16 cellular contexts compared by ENCODE assay signal in the genomic region with DNA sequence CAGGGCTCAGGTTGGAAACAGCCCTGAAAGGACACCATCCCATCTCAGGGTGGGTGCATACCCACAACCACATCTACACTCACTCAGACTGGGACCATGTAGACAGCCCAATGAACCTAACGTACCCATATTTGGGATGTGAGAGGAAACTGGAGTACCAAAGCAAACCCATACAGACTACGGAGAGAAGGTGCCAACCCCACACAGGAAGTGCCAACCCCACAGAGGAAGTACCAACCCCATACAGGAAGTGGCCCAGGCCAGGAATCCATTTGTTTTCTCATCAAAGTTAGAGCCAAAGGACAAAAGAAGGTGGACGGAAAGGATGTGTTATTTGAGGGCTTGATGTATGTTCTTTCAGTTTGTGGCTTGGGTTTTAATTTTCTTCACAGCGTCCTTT. TPM values are rescaled to one million over a fixed set of nuclear protein-coding genes. Genes with fewer than 3 reads are reported as not detected.
DNase-seq lines count a peak whose midpoint lies in the region; ATAC-seq, FAIRE-seq and TF ChIP-seq lines count a peak whose summit lies in the region.
"Had no signal": no experiment of that assay in that cellular context is flagged by ENCODE, and none has a peak within 500 bp of the region (broad histone marks: within the 10 kb centered on the region; RNA-seq: fewer than 3 reads in every experiment).

No MANE protein-coding gene starts in this region.

- intact Hi-C loops in HepG2 (cut with micrococcal nuclease; ENCODE audit: unreplicated experiment): no loop called here
- intact Hi-C loops in right lobe of liver (cut with DNase I): no loop called here
- intact Hi-C loops in Caco-2 (cut with micrococcal nuclease; ENCODE audit: unreplicated experiment): no loop called here

- no peaks in the 10 kb centered on the region for H4K20me1 ChIP-seq in HepG2 (ENCODE audit: insufficient read depth, low read length)

- H3K4me3 Mint-ChIP-seq in T-helper 17 cell (peak overlapping the region; percentile 22), immature natural killer cell (peak overlapping the region; percentile 72 to 82 (median 78)), Caco-2 (ENCODE audit: unreplicated experiment) (no peak overlapping the region)
- H3K4me3 Mint-ChIP-seq: activated T-helper 1 cell treated with anti-CD3 and anti-CD28 coated beads, Interleukin-12 subunit alpha, Interleukin-12 subunit beta, Interleukin-2, Interleukin-4 antibody, amounts not matched to agents 30 ng/mL and 10 ng/mL and 1 ng/mL, durations not matched to agents 14 hours and 24 hours and 36 hours; neural crest cell had no signal

- in situ Hi-C loops in HepG2 (cut with HindIII; ENCODE audit: extremely low pct_ligation_motif_present, low pct_unique_long_range_greater_than_20kb): no loop called here

- no peaks in the 10 kb centered on the region for H3K36me3 ChIP-seq in HepG2 (replicated peaks in 1 of 2; ENCODE audit: control insufficient read depth in 1 of 2, insufficient read depth in 2 of 2, low read length in 2 of 2)
- no peaks in the 10 kb centered on the region for H3K36me3 ChIP-seq in right lobe of liver
- no peaks in the 10 kb centered on the region for H3K36me3 ChIP-seq in Caco-2 (ENCODE audit: control insufficient read depth, insufficient read depth, low read length)
- H3K36me3 ChIP-seq: cardiac muscle cell, lower lobe of right lung had no signal

- H3K4me1 ChIP-seq in HepG2 (ENCODE audit: insufficient read depth, low read length) (peaks cover 9% of the 10 kb centered on the region), right lobe of liver (no peaks in the 10 kb centered on the region), Caco-2 (peaks cover 9% of the 10 kb centered on the region)

- no peak overlapping the region for H3K4me2 ChIP-seq in HepG2 (ENCODE audit: low read depth, low read length)

- TF ChIP-seq POLR2A in HepG2 (IDR thresholded peaks at IDR 0.05; ENCODE audit: insufficient read depth in 1 of 2, low read depth in 2 of 2, low read length in 2 of 2) (no peak), right lobe of liver (IDR thresholded peaks at IDR 0.05) (no peak)

- no peak overlapping the region for H3K27ac ChIP-seq in HepG2 (ENCODE audit: extremely low read length, insufficient read depth, low read length)
- H3K27ac ChIP-seq in right lobe of liver: no peak overlapping the region
- H3K27ac ChIP-seq: cardiac muscle cell, lower lobe of right lung had no signal

- H3K4me3 ChIP-seq in HepG2 (replicated peaks in 1 of 3; ENCODE audit: insufficient read depth in 1 of 3, low read depth in 2 of 3, low read length in 3 of 3) (no peak overlapping the region), right lobe of liver (no peak overlapping the region), Caco-2 (ENCODE audit: low read depth, low read length) (no peak overlapping the region)
- H3K4me3 ChIP-seq: cardiac muscle cell, lower lobe of right lung had no signal

- POLR2A ChIA-PET in HepG2 (lab: Yijun Ruan, JAX) (no interaction called here), Caco-2 (lab: Charles Lee) (no interaction called here)

- H3K36me3 Mint-ChIP-seq in T-helper 17 cell (ENCODE audit: low read depth) (no peaks in the 10 kb centered on the region), immature natural killer cell (peaks cover 0 to 5% (median 4%) of the 10 kb centered on the region in 3 donors), Caco-2 (ENCODE audit: insufficient read depth, unreplicated experiment) (no peaks in the 10 kb centered on the region)

- TF ChIP-seq EP300 in HepG2 (IDR thresholded peaks at IDR 0.05; ENCODE audit: low read depth in 2 of 2, low read length in 2 of 2) (no peak), HepG2 (CRISPR knock-in tag; IDR thresholded peaks at IDR 0.05; ENCODE audit: borderline replicate concordance) (no peak)

- H2AFZ ChIP-seq in HepG2 (ENCODE audit: low read length): no peak overlapping the region

- H3K79me2 ChIP-seq in HepG2 (ENCODE audit: insufficient read depth, low read length): no peaks in the 10 kb centered on the region

- TF ChIP-seq CTCF in HepG2 (CRISPR knock-in tag; IDR thresholded peaks at IDR 0.05) (no peak), right lobe of liver (IDR thresholded peaks at IDR 0.05) (no peak), Caco-2 (IDR thresholded peaks at IDR 0.05; ENCODE audit: insufficient read depth in 1 of 2, low read depth in 1 of 2, low read length in 1 of 2, severe bottlenecking in 1 of 2, unreplicated experiment in 1 of 2) (no peak)

- DNase-seq in HepG2 (ENCODE audit: low spot score): no peak
- DNase-seq in right lobe of liver: no peak
- DNase-seq in T-helper 17 cell: no peak
- peak; percentile 68 to 78 (median 69) for DNase-seq in immature natural killer cell
- DNase-seq in NCI-H2107 (lab: John Stamatoyannopoulos, UW): no peak
- DNase-seq in anterior cingulate cortex (lab: John Stamatoyannopoulos, UW): no peak
- DNase-seq in Caco-2: no peak
- DNase-seq: DMS53, foreskin melanocyte, lower lobe of right lung, NCI-H2227 treated with DMSO at 0.1 percent for 48 hours, retina had no signal

- H3K4me1 Mint-ChIP-seq in T-helper 17 cell (peaks cover 10% of the 10 kb centered on the region), immature natural killer cell (peaks cover 23 to 35% of the 10 kb centered on the region in 2 donors), Caco-2 (ENCODE audit: low read depth, unreplicated experiment) (no peaks in the 10 kb centered on the region)
- H3K4me1 Mint-ChIP-seq: neural crest cell had no signal

- H3K27me3 ChIP-seq in HepG2 (ENCODE audit: control insufficient read depth in 1 of 2, insufficient read depth in 2 of 2, low read length in 2 of 2) (no peaks in the 10 kb centered on the region), right lobe of liver (no peaks in the 10 kb centered on the region), Caco-2 (replicated peaks; ENCODE audit: control insufficient read depth, insufficient read depth, low read length) (no peaks in the 10 kb centered on the region)
- H3K27me3 ChIP-seq: cardiac muscle cell had no signal

- no peaks in the 10 kb centered on the region for H3K27me3 Mint-ChIP-seq in T-helper 17 cell
- H3K27me3 Mint-ChIP-seq in immature natural killer cell (ENCODE audit: low read depth in 3 of 3): peaks cover 4 to 9% (median 4%) of the 10 kb centered on the region in 3 donors
- H3K27me3 Mint-ChIP-seq in Caco-2 (ENCODE audit: insufficient read depth, unreplicated experiment): no peaks in the 10 kb centered on the region

- H3K27ac Mint-ChIP-seq in T-helper 17 cell (no peak overlapping the region), immature natural killer cell (peak overlapping the region; percentile 21 to 84 (median 79)), Caco-2 (ENCODE audit: unreplicated experiment) (no peak overlapping the region)
- H3K27ac Mint-ChIP-seq: activated T-helper 1 cell treated with anti-CD3 and anti-CD28 coated beads, Interleukin-12 subunit alpha, Interleukin-12 subunit beta, Interleukin-2, Interleukin-4 antibody, amounts not matched to agents 30 ng/mL and 10 ng/mL and 1 ng/mL, durations not matched to agents 14 hours and 24 hours and 36 hours had no signal

- no peak overlapping the region for H3K9ac ChIP-seq in HepG2 (ENCODE audit: insufficient read depth, low read depth, low read length)

- H3K9me3 ChIP-seq in HepG2 (ENCODE audit: low read length) (no peaks in the 10 kb centered on the region), right lobe of liver (no peaks in the 10 kb centered on the region), T-helper 17 cell (ENCODE audit: control insufficient read depth, low read length, poor library complexity, severe bottlenecking) (no peaks in the 10 kb centered on the region), Caco-2 (no peaks in the 10 kb centered on the region)
- H3K9me3 ChIP-seq: lower lobe of right lung had no signal

- FAIRE-seq in HepG2 (lab: Jason Lieb, UNC): no peak

- peaks cover 0 to 5% (median 2%) of the 10 kb centered on the region in 6 donors for H3K9me3 Mint-ChIP-seq in immature natural killer cell
- H3K9me3 Mint-ChIP-seq in Caco-2 (ENCODE audit: unreplicated experiment): peaks cover 11% of the 10 kb centered on the region
- H3K9me3 Mint-ChIP-seq: activated T-helper 1 cell treated with anti-CD3 and anti-CD28 coated beads, Interleukin-12 subunit alpha, Interleukin-12 subunit beta, Interleukin-2, Interleukin-4 antibody, amounts not matched to agents 30 ng/mL and 10 ng/mL and 1 ng/mL, durations not matched to agents 14 hours and 24 hours and 36 hours had no signal

- CTCF ChIA-PET in HepG2 (lab: Yijun Ruan, JAX; ENCODE audit: low intra/inter-chr PET ratio, low total read pairs): no interaction called here
- CTCF ChIA-PET in Caco-2 (lab: Charles Lee): no interaction called here

- 47% methylated on average over 4 of the region's 4 CpGs for WGBS in HepG2 (ENCODE audit: low lambda C conversion rate)
- 49% methylated on average over 4 of the region's 4 CpGs for WGBS in right lobe of liver (ENCODE audit: insufficient coverage, low coverage, low lambda C conversion rate, missing lambda C conversion rate)

- no peak for TF ChIP-seq RAD21 in HepG2 (CRISPR knock-in tag; IDR thresholded peaks at IDR 0.05)

- ATAC-seq in HepG2: no peak
- ATAC-seq in right lobe of liver: no peak
- peak; percentile 55 for ATAC-seq in T-helper 17 cell
- ATAC-seq in HG03175 (IDR thresholded peaks at IDR 0.05; ENCODE audit: unreplicated experiment): no peak

- BruUV-seq in HepG2 (replicated peaks; lab: Mats Ljungman, UMichigan) (no TSS peak), Caco-2 (replicated peaks; lab: Mats Ljungman, UMichigan) (no TSS peak)

RNA-seq across cellular contexts. Expression of gene SPIC, which starts 19.5 kb away (rescaled TPM):
- total RNA-seq in HepG2 (2016; rRNA removed; fragmentation: Illumina TruSeq; extraction: Trizol): not detected in 2 replicates
- total RNA-seq in HepG2 (2016; cell fraction: cytosol; rRNA removed; fragmentation: Illumina TruSeq; extraction: Trizol; ENCODE audit: low read depth): not detected in 2 replicates
- total RNA-seq in HepG2 (2016; cell fraction: insoluble cytoplasmic fraction; rRNA removed; fragmentation: Illumina TruSeq; extraction: Trizol): not detected in 2 replicates
- not detected in 2 replicates for total RNA-seq in HepG2 (2016; cell fraction: membrane; rRNA removed; fragmentation: Illumina TruSeq; extraction: Trizol)
- not detected in 2 replicates for total RNA-seq in HepG2 (2016; cell fraction: nucleus; rRNA removed; fragmentation: Illumina TruSeq; extraction: Trizol)
- not detected in 2 replicates for polyA plus RNA-seq in HepG2 (2011; rRNA removed)
- polyA plus RNA-seq in HepG2 (2011; cell fraction: cytosol; rRNA removed): not detected in 2 replicates
- polyA plus RNA-seq in HepG2 (2011; cell fraction: nucleus; rRNA removed): not detected in 2 replicates
- not detected in 2 replicates for polyA plus RNA-seq in HepG2 (2012)
- polyA plus RNA-seq in HepG2 (2016; cell fraction: cytosol; fragmentation: Illumina TruSeq; extraction: Trizol; ENCODE audit: low read depth): not detected in 2 replicates
- not detected in 2 replicates for polyA plus RNA-seq in HepG2 (2016; cell fraction: insoluble cytoplasmic fraction; fragmentation: Illumina TruSeq; extraction: Trizol; ENCODE audit: low read depth)
- polyA plus RNA-seq in HepG2 (2016; cell fraction: membrane; fragmentation: Illumina TruSeq; extraction: Trizol; ENCODE audit: low read depth): not detected in 2 replicates
- polyA plus RNA-seq in HepG2 (2016; cell fraction: nucleus; fragmentation: Illumina TruSeq; extraction: Trizol; ENCODE audit: insufficient read depth, low read depth): not detected in 2 replicates
- not detected in 2 replicates for polyA minus RNA-seq in HepG2 (2011; rRNA and poly(A)+ RNA removed; ENCODE audit: low replicate concordance)
- polyA minus RNA-seq in HepG2 (2011; cell fraction: cytosol; rRNA and poly(A)+ RNA removed): not detected in 2 replicates
- not detected in 2 replicates for polyA minus RNA-seq in HepG2 (2011; cell fraction: nucleus; rRNA and poly(A)+ RNA removed)
- total RNA-seq in right lobe of liver: 1 to 10 TPM in 4 of 6 experiments, under 1 TPM in 2; 0.43 to 7.1 (median 1.4) TPM
- not detected for total RNA-seq in T-helper 17 cell
- polyA plus RNA-seq in immature natural killer cell: not detected
- total RNA-seq in Caco-2 (2022): not detected in 2 replicates
- total RNA-seq: activated T-helper 1 cell treated with anti-CD3 and anti-CD28 coated beads, Interleukin-12 subunit alpha, Interleukin-12 subunit beta, Interleukin-2, Interleukin-4 antibody, amounts not matched to agents 30 ng/mL and 10 ng/mL and 1 ng/mL, durations not matched to agents 14 hours and 24 hours and 36 hours; cardiac muscle cell; lower lobe of right lung; neural crest cell had no signal
- polyA plus RNA-seq: cardiac muscle cell had no signal

RNA-seq across cellular contexts. Expression of gene ARL1, which starts 48.1 kb away (rescaled TPM):
- total RNA-seq in HepG2 (2016; rRNA removed; fragmentation: Illumina TruSeq; extraction: Trizol) (114 and 123 TPM in 2 replicates), right lobe of liver (10 to 100 TPM; 42.5 to 64.4 (median 53.1) TPM), T-helper 17 cell (10 to 100 TPM; 22.5 to 26.0 TPM), Caco-2 (2022) (114 and 119 TPM in 2 replicates)
- total RNA-seq in HepG2 (2016; cell fraction: cytosol; rRNA removed; fragmentation: Illumina TruSeq; extraction: Trizol; ENCODE audit: low read depth): 20.3 and 24.1 TPM in 2 replicates
- 108 and 128 TPM in 2 replicates for total RNA-seq in HepG2 (2016; cell fraction: insoluble cytoplasmic fraction; rRNA removed; fragmentation: Illumina TruSeq; extraction: Trizol)
- 24.8 and 32.5 TPM in 2 replicates for total RNA-seq in HepG2 (2016; cell fraction: membrane; rRNA removed; fragmentation: Illumina TruSeq; extraction: Trizol)
- total RNA-seq in HepG2 (2016; cell fraction: nucleus; rRNA removed; fragmentation: Illumina TruSeq; extraction: Trizol): 83.1 and 87.5 TPM in 2 replicates
- polyA plus RNA-seq in HepG2 (2011; rRNA removed) (62.9 and 90.9 TPM in 2 replicates), immature natural killer cell (10 to 100 TPM; 25.2 to 38.7 (median 26.3) TPM)
- 39.9 and 47.5 TPM in 2 replicates for polyA plus RNA-seq in HepG2 (2011; cell fraction: cytosol; rRNA removed)
- 26.1 and 26.2 TPM in 2 replicates for polyA plus RNA-seq in HepG2 (2011; cell fraction: nucleus; rRNA removed)
- 64.1 and 96.4 TPM in 2 replicates for polyA plus RNA-seq in HepG2 (2012)
- polyA plus RNA-seq in HepG2 (2016; cell fraction: cytosol; fragmentation: Illumina TruSeq; extraction: Trizol; ENCODE audit: low read depth): 11.0 and 14.7 TPM in 2 replicates
- polyA plus RNA-seq in HepG2 (2016; cell fraction: insoluble cytoplasmic fraction; fragmentation: Illumina TruSeq; extraction: Trizol; ENCODE audit: low read depth): 102 and 120 TPM in 2 replicates
- 14.7 and 15.1 TPM in 2 replicates for polyA plus RNA-seq in HepG2 (2016; cell fraction: membrane; fragmentation: Illumina TruSeq; extraction: Trizol; ENCODE audit: low read depth)
- polyA plus RNA-seq in HepG2 (2016; cell fraction: nucleus; fragmentation: Illumina TruSeq; extraction: Trizol; ENCODE audit: insufficient read depth, low read depth): 119 and 126 TPM in 2 replicates
- 26.3 and 38.0 TPM in 2 replicates for polyA minus RNA-seq in HepG2 (2011; rRNA and poly(A)+ RNA removed; ENCODE audit: low replicate concordance)
- 52.1 and 54.3 TPM in 2 replicates for polyA minus RNA-seq in HepG2 (2011; cell fraction: cytosol; rRNA and poly(A)+ RNA removed)
- polyA minus RNA-seq in HepG2 (2011; cell fraction: nucleus; rRNA and poly(A)+ RNA removed): 121 and 129 TPM in 2 replicates

Comparison
In these comparisons a context has a peak if more than half of its experiments do, and no peak if none do; other contexts are left out.
1. DNase-seq: peak in immature natural killer cell (3 of 3); none in HepG2 (single experiment), right lobe of liver (0 of 3), T-helper 17 cell (0 of 3), NCI-H2107 (single experiment), anterior cingulate cortex (0 of 58) and Caco-2 (0 of 2).
2. H3K27ac Mint-ChIP-seq: peak in immature natural killer cell (6 of 6); none in T-helper 17 cell (single experiment) and Caco-2 (single experiment).